In genomic region chr6:147142684-147143245, GRCh38 we compare ENCODE assay signal across 17 cellular contexts.
"Had no signal": no experiment of that assay in that cellular context is flagged by ENCODE, and none has a peak within 500 bp of the region (broad histone marks: within the 10 kb centered on the region; RNA-seq: fewer than 3 reads in every experiment).

No MANE protein-coding gene starts in this region.

- ATAC-seq: body of pancreas; natural killer cell; stimulated activated effector memory CD8-positive, alpha-beta T cell treated with anti-CD3 and anti-CD28 coated beads, Interleukin-12 subunit alpha, Interleukin-12 subunit beta, amount 100 ng/mL, for 72 hours had no signal

- H3K27ac ChIP-seq: body of pancreas, left ventricle myocardium inferior, stomach, transverse colon had no signal

- H3K9me3 ChIP-seq: body of pancreas, left ventricle myocardium inferior, stomach, transverse colon had no signal

- H3K4me3 ChIP-seq: body of pancreas, left ventricle myocardium inferior, stomach, transverse colon had no signal

- H3K4me1 ChIP-seq: body of pancreas, left ventricle myocardium inferior, stomach had no signal

- H3K27me3 ChIP-seq: body of pancreas, stomach, transverse colon had no signal

- H3K36me3 ChIP-seq: left ventricle myocardium inferior, stomach, transverse colon had no signal

- DNase-seq: activated CD4-positive, alpha-beta memory T cell treated with anti-CD3 and anti-CD28 coated beads for 36 hours; activated CD4-positive, alpha-beta T cell treated with anti-CD3 and anti-CD28 coated beads for 48 hours; activated naive CD4-positive, alpha-beta T cell treated with Interleukin-2 at 50 U/mL for 16 hours; activated naive CD8-positive, alpha-beta T cell treated with anti-CD3 and anti-CD28 coated beads for 36 hours; activated T-cell treated with anti-CD3 and anti-CD28 coated beads, Interleukin-2, amount 50 U/mL, for 48 hours; amygdala; body of pancreas; effector CD4-positive, alpha-beta T cell; erythroblast; glutamatergic neuron; hypothalamus; left ventricle myocardium inferior; natural killer cell; stimulated activated CD4-positive, alpha-beta T cell treated with anti-CD3 and anti-CD28 coated beads, Interleukin-2, amount 100 ng/mL, for 24 hours; stomach; transverse colon had no signal
